Comparison of ENCODE assay signal across 10 cellular contexts in the genomic region with DNA sequence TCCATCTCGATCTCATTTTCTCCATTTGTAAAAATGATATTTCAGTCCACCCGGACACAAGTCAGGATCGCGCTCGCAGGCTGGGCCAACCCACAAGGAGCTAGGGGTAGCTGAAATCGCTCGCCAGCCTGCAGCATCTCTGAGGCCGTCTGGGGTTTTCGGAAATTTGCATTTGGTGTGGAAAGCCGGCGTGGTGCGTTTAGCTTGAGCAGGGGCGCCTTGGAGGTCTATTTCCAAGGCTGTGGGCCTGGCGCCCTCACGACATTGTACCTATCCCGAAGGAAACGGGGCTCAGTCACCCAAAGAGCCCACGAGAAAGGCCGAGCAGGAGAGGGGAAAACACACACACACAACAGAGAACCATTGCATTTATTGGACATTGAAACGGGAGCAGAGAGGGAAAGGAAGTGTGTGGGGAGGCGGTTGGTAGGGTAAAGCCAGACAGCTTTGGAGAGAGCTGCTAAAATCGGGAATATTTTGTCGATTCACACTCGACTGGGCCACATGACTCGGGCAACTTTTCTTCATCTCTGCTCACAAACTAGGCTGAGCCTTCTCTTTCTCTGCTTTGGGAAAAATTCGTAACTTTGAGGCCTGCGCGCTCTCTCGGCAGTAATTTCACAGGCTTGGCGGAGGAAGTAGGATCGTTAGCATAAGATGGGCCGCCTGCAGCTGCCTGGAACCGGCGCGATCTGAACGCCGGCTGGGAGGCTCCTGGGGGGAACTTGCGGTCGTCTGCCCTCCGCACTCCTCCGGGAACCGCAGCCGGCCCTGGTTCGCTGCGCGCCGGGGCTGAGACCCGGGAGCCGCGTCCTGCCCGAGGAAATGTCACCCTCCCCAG. TPM values are rescaled to one million over a fixed set of nuclear protein-coding genes. Genes with fewer than 3 reads are reported as not detected.
A peak's percentile ranks its signal among the peaks of the same experiment; 100 is the strongest.
DNase-seq lines count a peak whose midpoint lies in the region; ATAC-seq and TF ChIP-seq lines count a peak whose summit lies in the region.
"Had no signal": no experiment of that assay in that cellular context is flagged by ENCODE, and none has a peak within 500 bp of the region (broad histone marks: within the 10 kb centered on the region; RNA-seq: fewer than 3 reads in every experiment).

No MANE protein-coding gene starts in this region.

- peaks cover 2% of the 10 kb centered on the region for H4K20me1 ChIP-seq in mammary epithelial cell (ENCODE audit: insufficient read depth, low read length)

- in situ Hi-C loops in mammary epithelial cell (cut with MboI; ENCODE audit: low sequenced_read_pairs in 2 of 2), result loop anchor here (5.0 to 25.0 kb wide), 5 partner anchors 506 to 1026 kb away; no protein-coding TSS in a partner anchor

- CTCF ChIA-PET in mammary epithelial cell (lab: Charles Lee; ENCODE audit: low non-redundant PET) (no interaction called here), Calu3 (lab: Charles Lee) (no interaction called here)

- H3K27me3 ChIP-seq in breast epithelium (peaks cover 5 to 83% of the 10 kb centered on the region in 2 donors), mammary epithelial cell (ENCODE audit: insufficient read depth, low read length) (peaks cover 87% of the 10 kb centered on the region), uterus (no peaks in the 10 kb centered on the region)

- TF ChIP-seq CTCF in breast epithelium (IDR thresholded peaks at IDR 0.05) (no peak), mammary epithelial cell (conservative IDR thresholded peaks at IDR 0.05 in 1 of 2, IDR thresholded peaks at IDR 0.05 in 1 of 2; ENCODE audit: extremely low read depth in 1 of 2, insufficient read depth in 1 of 2, low read depth in 1 of 2, low read length in 2 of 2) (no peak), uterus (IDR thresholded peaks at IDR 0.05) (no peak), Calu3 (IDR thresholded peaks at IDR 0.05; ENCODE audit: unreplicated experiment) (no peak)

- TF ChIP-seq POLR2A in breast epithelium (IDR thresholded peaks at IDR 0.05) (no peak), uterus (IDR thresholded peaks at IDR 0.05) (no peak)

- H3K4me3 ChIP-seq in breast epithelium, result peak overlapping the region; percentile 52 to 73 (median 60)
- H3K4me3 ChIP-seq in mammary epithelial cell (replicated peaks in 1 of 3; ENCODE audit: insufficient read depth in 1 of 3, low read depth in 2 of 3, low read length in 3 of 3), result no peak overlapping the region
- H3K4me3 ChIP-seq in uterus, result peak overlapping the region; percentile 62 to 78

- H3K4me1 Mint-ChIP-seq in activated T-helper 17 cell treated with anti-CD3 and anti-CD28 coated beads, Interleukin-2, amount 50 U/mL, for 72 hours, result peaks cover 4% of the 10 kb centered on the region
- no peaks in the 10 kb centered on the region for H3K4me1 Mint-ChIP-seq in Calu3 (ENCODE audit: low read depth, unreplicated experiment)

- no peak overlapping the region for H3K27ac Mint-ChIP-seq in activated T-helper 17 cell treated with anti-CD3 and anti-CD28 coated beads, Interleukin-2, amount 50 U/mL, for 72 hours
- no peak overlapping the region for H3K27ac Mint-ChIP-seq in Calu3 (ENCODE audit: unreplicated experiment)

- peaks cover 0 to 3% of the 10 kb centered on the region in 2 donors for H3K9me3 ChIP-seq in breast epithelium
- no peaks in the 10 kb centered on the region for H3K9me3 ChIP-seq in mammary epithelial cell (replicated peaks; ENCODE audit: insufficient read depth, low read length)
- no peaks in the 10 kb centered on the region for H3K9me3 ChIP-seq in uterus

- H3K36me3 Mint-ChIP-seq in activated T-helper 17 cell treated with anti-CD3 and anti-CD28 coated beads, Interleukin-2, amount 50 U/mL, for 72 hours (ENCODE audit: low read depth), result peaks cover 23% of the 10 kb centered on the region
- no peaks in the 10 kb centered on the region for H3K36me3 Mint-ChIP-seq in Calu3 (ENCODE audit: insufficient read depth, unreplicated experiment)

- H3K9ac ChIP-seq in mammary epithelial cell (ENCODE audit: insufficient read depth, low read length), result no peak overlapping the region

- DNase-seq in breast epithelium (ENCODE audit: low spot score in 2 of 2) (no peak), mammary epithelial cell (no peak), mesenteric fat pad (ENCODE audit: low spot score) (peak; percentile 88), uterus (peak; percentile 48 to 53), Calu3 (no peak), T-helper 9 cell (no peak), DMS153 treated with DMSO at 0.1 percent for 48 hours (lab: John Stamatoyannopoulos, UW; ENCODE audit: unreplicated experiment) (no peak)
- DNase-seq: DMS 273 treated with DMSO at 0.1 percent for 48 hours had no signal

- WGBS in mammary epithelial cell (ENCODE audit: low coverage, missing lambda C conversion rate), result 16% methylated on average over 45 of the region's 51 CpGs

- dilution Hi-C loops in mammary epithelial cell (cut with HindIII; ENCODE audit: low sequenced_read_pairs), result loop anchor here (25.0 kb wide), 1 partner anchor 1009 kb away; no protein-coding TSS in a partner anchor

- no peak for ATAC-seq in activated T-helper 17 cell treated with anti-CD3 and anti-CD28 coated beads, Interleukin-2, amount 50 U/mL, for 72 hours (replicated peaks)

- no peak overlapping the region for H3K4me2 ChIP-seq in mammary epithelial cell (ENCODE audit: insufficient read depth, low read depth, low read length)

- BruUV-seq in mammary epithelial cell (replicated peaks; lab: Mats Ljungman, UMichigan) (no TSS peak), Calu3 (replicated peaks; lab: Mats Ljungman, UMichigan) (no TSS peak)

- H2AFZ ChIP-seq in mammary epithelial cell (ENCODE audit: low read depth, low read length), result no peak overlapping the region

- H3K4me3 Mint-ChIP-seq in activated T-helper 17 cell treated with anti-CD3 and anti-CD28 coated beads, Interleukin-2, amount 50 U/mL, for 72 hours, result peak overlapping the region; percentile 19
- H3K4me3 Mint-ChIP-seq in Calu3 (ENCODE audit: low read depth, unreplicated experiment), result no peak overlapping the region

- peak overlapping the region; percentile 83 to 98 for H3K27ac ChIP-seq in breast epithelium
- no peak overlapping the region for H3K27ac ChIP-seq in mammary epithelial cell (ENCODE audit: insufficient read depth, low read depth, low read length)
- peak overlapping the region; percentile 98 to 99 for H3K27ac ChIP-seq in uterus

- no peaks in the 10 kb centered on the region for H3K79me2 ChIP-seq in mammary epithelial cell (ENCODE audit: insufficient read depth, low read length)

- H3K36me3 ChIP-seq in breast epithelium, result no peaks in the 10 kb centered on the region
- no peaks in the 10 kb centered on the region for H3K36me3 ChIP-seq in mammary epithelial cell (ENCODE audit: insufficient read depth, low read length)
- H3K36me3 ChIP-seq in uterus, result no peaks in the 10 kb centered on the region

- intact Hi-C loops in breast epithelium (cut with DNase I; ENCODE audit: low total_unique reads) (no loop called here), mammary epithelial cell (cut with micrococcal nuclease) (no loop called here), uterus (cut with DNase I; ENCODE audit: low total_unique reads) (loop anchor here (5.0 to 10.0 kb wide), 3 partner anchors 509 to 1136 kb away; a partner anchor contains a TSS), Calu3 (cut with micrococcal nuclease; ENCODE audit: unreplicated experiment) (loop anchor here (5.0 to 10.0 kb wide), 3 partner anchors 424 to 1636 kb away; no protein-coding TSS in a partner anchor)

- H3K4me1 ChIP-seq in breast epithelium (no peaks in the 10 kb centered on the region), mammary epithelial cell (ENCODE audit: insufficient read depth, low read length) (no peaks in the 10 kb centered on the region), uterus (no peaks in the 10 kb centered on the region)

- H3K9me3 Mint-ChIP-seq in activated T-helper 17 cell treated with anti-CD3 and anti-CD28 coated beads, Interleukin-2, amount 50 U/mL, for 72 hours, result no peaks in the 10 kb centered on the region
- H3K9me3 Mint-ChIP-seq in Calu3 (ENCODE audit: low read depth, unreplicated experiment), result no peaks in the 10 kb centered on the region

- H3K27me3 Mint-ChIP-seq in activated T-helper 17 cell treated with anti-CD3 and anti-CD28 coated beads, Interleukin-2, amount 50 U/mL, for 72 hours, result peaks cover 75% of the 10 kb centered on the region
- H3K27me3 Mint-ChIP-seq in Calu3 (ENCODE audit: unreplicated experiment), result no peaks in the 10 kb centered on the region

RNA-seq across cellular contexts. Expression of a gene that starts 1.1 kb away (rescaled TPM):
- total RNA-seq in breast epithelium (10 to 100 TPM; 10.5 to 36.1 (median 13.8) TPM), mammary epithelial cell (under 1 TPM in 1 of 2 donors, not detected in 1; 0.16 TPM), mesenteric fat pad (13.3 TPM), uterus (10 to 100 TPM; 25.8 to 75.6 (median 48.0) TPM), Calu3 (2022) (not detected in 2 replicates)
- not detected for polyA plus RNA-seq in mammary epithelial cell
- not detected for polyA minus RNA-seq in mammary epithelial cell
- not detected for total RNA-seq in activated T-helper 17 cell treated with anti-CD3 and anti-CD28 coated beads, Interleukin-2, amount 50 U/mL, for 72 hours

RNA-seq across cellular contexts. Expression of a gene that starts 5.9 kb away (rescaled TPM):
- total RNA-seq in breast epithelium (10 to 100 TPM in 1 of 3 donors, 1 to 10 TPM in 2; 2.4 to 17.0 (median 2.8) TPM), mammary epithelial cell (not detected), mesenteric fat pad (6.1 TPM), uterus (10 to 100 TPM in 3 of 4 donors, 1 to 10 TPM in 1; 3.8 to 78.1 (median 46.4) TPM), Calu3 (2022) (not detected in 2 replicates)
- polyA plus RNA-seq in mammary epithelial cell, result not detected
- not detected for polyA minus RNA-seq in mammary epithelial cell
- total RNA-seq in activated T-helper 17 cell treated with anti-CD3 and anti-CD28 coated beads, Interleukin-2, amount 50 U/mL, for 72 hours, result not detected

RNA-seq across cellular contexts. Expression of a gene that starts 11.8 kb away (rescaled TPM):
- total RNA-seq in breast epithelium (1 to 10 TPM in 2 of 3 donors, not detected in 1; 1.6 to 5.2 TPM), mammary epithelial cell (not detected), mesenteric fat pad (1.7 TPM), uterus (10 to 100 TPM in 3 of 4 donors, 1 to 10 TPM in 1; 6.8 to 81.0 (median 53.6) TPM), Calu3 (2022) (not detected in 2 replicates)
- polyA plus RNA-seq in mammary epithelial cell, result not detected
- not detected for polyA minus RNA-seq in mammary epithelial cell
- not detected for total RNA-seq in activated T-helper 17 cell treated with anti-CD3 and anti-CD28 coated beads, Interleukin-2, amount 50 U/mL, for 72 hours

RNA-seq across cellular contexts. Expression of a gene that starts 21.3 kb away (rescaled TPM):
- total RNA-seq in breast epithelium, result under 1 TPM in 1 of 3 donors, not detected in 2; 0.66 TPM
- not detected for total RNA-seq in mammary epithelial cell
- not detected for polyA plus RNA-seq in mammary epithelial cell
- polyA minus RNA-seq in mammary epithelial cell, result not detected
- not detected for total RNA-seq in activated T-helper 17 cell treated with anti-CD3 and anti-CD28 coated beads, Interleukin-2, amount 50 U/mL, for 72 hours
- 1.2 TPM for total RNA-seq in mesenteric fat pad
- 10 to 100 TPM in 1 of 4 donors, 1 to 10 TPM in 1, under 1 TPM in 1, not detected in 1; 0.88 to 34.6 (median 8.6) TPM for total RNA-seq in uterus
- not detected in 2 replicates for total RNA-seq in Calu3 (2022)
- total RNA-seq: esophagus mucosa had no signal

RNA-seq across cellular contexts. Expression of a gene that starts 23.0 kb away (rescaled TPM):
- total RNA-seq in breast epithelium, result 1 to 10 TPM; 1.9 to 5.8 (median 5.6) TPM
- not detected for total RNA-seq in mammary epithelial cell
- not detected for polyA plus RNA-seq in mammary epithelial cell
- polyA minus RNA-seq in mammary epithelial cell, result not detected
- total RNA-seq in activated T-helper 17 cell treated with anti-CD3 and anti-CD28 coated beads, Interleukin-2, amount 50 U/mL, for 72 hours, result not detected
- total RNA-seq in mesenteric fat pad, result 4.1 TPM
- 10 to 100 TPM in 2 of 4 donors, 1 to 10 TPM in 2; 6.8 to 41.6 (median 13.0) TPM for total RNA-seq in uterus
- total RNA-seq in Calu3 (2022), result not detected in 2 replicates

Comparison
In these comparisons a context has a peak if more than half of its experiments do, and no peak if none do; other contexts are left out.
1. H3K4me3 ChIP-seq: peak in breast epithelium (3 of 3) and uterus (2 of 2); none in mammary epithelial cell (0 of 3).
2. RNA of a gene that starts 1.1 kb away (total RNA-seq): 25.8 to 75.6 TPM in uterus, 10.5 to 36.1 TPM in breast epithelium and 13.3 TPM in mesenteric fat pad (single experiment); 0.16 TPM in mammary epithelial cell, not detected in activated T-helper 17 cell treated with anti-CD3 and anti-CD28 coated beads, Interleukin-2, amount 50 U/mL, for 72 hours and not detected in Calu3; every median in the first group is over 4 times any median in the second.
3. DNase-seq: peak in mesenteric fat pad (single experiment) and uterus (2 of 2); none in breast epithelium (0 of 2), mammary epithelial cell (single experiment), Calu3 (single experiment), T-helper 9 cell (single experiment) and DMS153 treated with DMSO at 0.1 percent for 48 hours (single experiment).
4. intact Hi-C loops: an anchor here in uterus (5.0 to 10.0 kb wide) and Calu3 (5.0 to 10.0 kb wide); none called in breast epithelium and mammary epithelial cell.